2 cellular contexts compared by ENCODE assay signal in the genomic region with DNA sequence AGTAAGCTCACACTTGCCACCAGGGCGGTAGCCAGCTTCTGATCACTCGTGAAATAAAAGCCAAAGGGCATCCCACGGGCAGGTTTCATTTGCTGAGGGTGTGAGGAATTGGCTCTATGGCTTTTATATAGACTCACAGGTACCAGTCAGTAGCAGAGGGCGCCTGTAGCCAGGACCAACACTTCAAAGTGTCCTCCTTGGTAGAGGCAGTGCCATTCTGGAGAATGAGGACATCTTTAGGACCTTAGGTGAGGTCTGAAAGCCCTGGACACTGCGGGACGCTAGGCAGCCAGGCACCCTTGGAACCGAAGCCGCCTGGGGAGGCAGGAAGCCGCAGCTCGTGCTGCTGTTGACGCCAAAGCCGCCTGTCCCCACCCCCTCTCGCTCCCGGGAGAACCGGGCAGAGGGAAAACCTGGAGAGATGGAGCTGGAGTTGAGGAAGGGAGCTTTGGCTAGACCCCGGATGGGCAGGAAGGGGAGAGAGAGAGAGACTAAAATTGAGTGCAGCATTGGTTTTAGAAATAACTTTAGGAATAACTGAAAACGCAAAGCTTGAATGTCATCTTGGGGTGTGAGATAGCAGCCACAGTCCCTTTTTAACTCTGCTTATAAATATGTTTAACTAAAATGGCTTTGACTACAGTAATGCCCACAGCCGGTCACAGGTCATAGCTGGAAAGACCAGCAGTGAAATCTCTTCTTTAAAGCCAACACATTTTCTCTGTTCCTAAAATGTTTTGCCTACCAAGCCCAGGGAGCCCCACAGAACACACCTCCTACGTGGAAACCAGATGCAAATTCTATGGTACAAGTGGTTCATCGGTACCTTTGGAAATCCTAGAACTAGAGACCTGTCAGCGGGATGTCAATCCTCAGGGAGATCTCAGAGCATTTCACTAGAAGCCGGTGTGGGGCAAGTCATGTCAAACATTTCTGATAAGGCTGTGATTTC.
TF ChIP-seq lines count a peak whose summit lies in the region.

No MANE protein-coding gene starts in this region.

TF ChIP-seq in IMR-90, 13 proteins besides CTCF, POLR2A, EP300 and RAD21:
- TF ChIP-seq SMC3 (IDR thresholded peaks at IDR 0.05; ENCODE audit: low read depth, low read length) = peak; percentile 38; the same call in 1 of the 2 replicates
- TF ChIP-seq MAFK (IDR thresholded peaks at IDR 0.05; ENCODE audit: low read depth, low read length) = no peak
- TF ChIP-seq BHLHE40 (IDR thresholded peaks at IDR 0.05; ENCODE audit: low read depth, low read length) = peak; percentile 95
- peak; percentile 52; the same call in 1 of the 2 replicates for TF ChIP-seq MXI1 (IDR thresholded peaks at IDR 0.05; ENCODE audit: borderline replicate concordance, low read depth, low read length)
- no peak for TF ChIP-seq FOS (IDR thresholded peaks at IDR 0.05; ENCODE audit: low read depth, low read length)
- TF ChIP-seq RCOR1 (IDR thresholded peaks at IDR 0.05; ENCODE audit: insufficient replicate concordance, low read length) = no peak
- TF ChIP-seq MAZ (IDR thresholded peaks at IDR 0.05; ENCODE audit: borderline replicate concordance, low read depth, low read length) = peak; percentile 83
- no peak for TF ChIP-seq CEBPB (IDR thresholded peaks at IDR 0.05; ENCODE audit: low read depth, low read length)
- TF ChIP-seq, protein P1, sequence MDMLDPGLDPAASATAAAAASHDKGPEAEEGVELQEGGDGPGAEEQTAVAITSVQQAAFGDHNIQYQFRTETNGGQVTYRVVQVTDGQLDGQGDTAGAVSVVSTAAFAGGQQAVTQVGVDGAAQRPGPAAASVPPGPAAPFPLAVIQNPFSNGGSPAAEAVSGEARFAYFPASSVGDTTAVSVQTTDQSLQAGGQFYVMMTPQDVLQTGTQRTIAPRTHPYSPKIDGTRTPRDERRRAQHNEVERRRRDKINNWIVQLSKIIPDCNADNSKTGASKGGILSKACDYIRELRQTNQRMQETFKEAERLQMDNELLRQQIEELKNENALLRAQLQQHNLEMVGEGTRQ (IDR thresholded peaks at IDR 0.05; ENCODE audit: low read depth, low read length) = peak; percentile 35; the same call in 1 of the 2 replicates
- no peak for TF ChIP-seq NFE2L2 (IDR thresholded peaks at IDR 0.05; ENCODE audit: low read depth, low read length)
- TF ChIP-seq CHD1 (IDR thresholded peaks at IDR 0.05; ENCODE audit: low read depth, low read length) = no peak
- no peak for TF ChIP-seq RFX5 (IDR thresholded peaks at IDR 0.05; ENCODE audit: low read depth, low read length)
- TF ChIP-seq, protein P2, sequence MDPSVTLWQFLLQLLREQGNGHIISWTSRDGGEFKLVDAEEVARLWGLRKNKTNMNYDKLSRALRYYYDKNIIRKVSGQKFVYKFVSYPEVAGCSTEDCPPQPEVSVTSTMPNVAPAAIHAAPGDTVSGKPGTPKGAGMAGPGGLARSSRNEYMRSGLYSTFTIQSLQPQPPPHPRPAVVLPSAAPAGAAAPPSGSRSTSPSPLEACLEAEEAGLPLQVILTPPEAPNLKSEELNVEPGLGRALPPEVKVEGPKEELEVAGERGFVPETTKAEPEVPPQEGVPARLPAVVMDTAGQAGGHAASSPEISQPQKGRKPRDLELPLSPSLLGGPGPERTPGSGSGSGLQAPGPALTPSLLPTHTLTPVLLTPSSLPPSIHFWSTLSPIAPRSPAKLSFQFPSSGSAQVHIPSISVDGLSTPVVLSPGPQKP (IDR thresholded peaks at IDR 0.05; ENCODE audit: borderline replicate concordance, low read depth, low read length) = no peak

TF ChIP-seq in SK-N-SH, 30 proteins besides CTCF, POLR2A, EP300 and RAD21:
- TF ChIP-seq YY1 (IDR thresholded peaks at IDR 0.05; ENCODE audit: low read depth) (no peak), GATA2 (CRISPR knock-in tag; IDR thresholded peaks at IDR 0.05) (no peak), JUND (IDR thresholded peaks at IDR 0.05) (peak; percentile 44; the same call in 1 of the 2 replicates), SMC3 (IDR thresholded peaks at IDR 0.05; ENCODE audit: low read depth, low read length) (no peak), RXRA (IDR thresholded peaks at IDR 0.05; ENCODE audit: borderline replicate concordance, low read depth) (no peak), MEF2A (IDR thresholded peaks at IDR 0.05; ENCODE audit: borderline replicate concordance, low read depth) (no peak), RFX5 (IDR thresholded peaks at IDR 0.05; ENCODE audit: low read length) (no peak), NFIC (IDR thresholded peaks at IDR 0.05; ENCODE audit: borderline replicate concordance) (no peak; the same call in 1 of the 2 replicates), EZH2phosphoT487 (IDR thresholded peaks at IDR 0.05; ENCODE audit: borderline replicate concordance, low read depth) (no peak), ELF1 (IDR thresholded peaks at IDR 0.05) (no peak), CHD2 (IDR thresholded peaks at IDR 0.05; ENCODE audit: low read length, partially characterized antibody) (no peak), TAF1 (IDR thresholded peaks at IDR 0.05; ENCODE audit: borderline replicate concordance, low read depth, low read length) (no peak), GABPA (IDR thresholded peaks at IDR 0.05; ENCODE audit: low read depth) (no peak), SIN3A (IDR thresholded peaks at IDR 0.05; ENCODE audit: borderline replicate concordance, low read depth, low read length) (no peak), FOSL2 (IDR thresholded peaks at IDR 0.05; ENCODE audit: borderline replicate concordance, low read depth) (no peak), NRF1 (IDR thresholded peaks at IDR 0.05; ENCODE audit: low read depth, low read length) (no peak)
- TF ChIP-seq, protein P1 (IDR thresholded peaks at IDR 0.05; ENCODE audit: borderline replicate concordance, low read depth, low read length) = no peak
- TF ChIP-seq, protein P3, sequence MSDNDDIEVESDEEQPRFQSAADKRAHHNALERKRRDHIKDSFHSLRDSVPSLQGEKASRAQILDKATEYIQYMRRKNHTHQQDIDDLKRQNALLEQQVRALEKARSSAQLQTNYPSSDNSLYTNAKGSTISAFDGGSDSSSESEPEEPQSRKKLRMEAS (IDR thresholded peaks at IDR 0.05; ENCODE audit: low read depth) = peak; percentile 98
- TF ChIP-seq, protein P4, sequence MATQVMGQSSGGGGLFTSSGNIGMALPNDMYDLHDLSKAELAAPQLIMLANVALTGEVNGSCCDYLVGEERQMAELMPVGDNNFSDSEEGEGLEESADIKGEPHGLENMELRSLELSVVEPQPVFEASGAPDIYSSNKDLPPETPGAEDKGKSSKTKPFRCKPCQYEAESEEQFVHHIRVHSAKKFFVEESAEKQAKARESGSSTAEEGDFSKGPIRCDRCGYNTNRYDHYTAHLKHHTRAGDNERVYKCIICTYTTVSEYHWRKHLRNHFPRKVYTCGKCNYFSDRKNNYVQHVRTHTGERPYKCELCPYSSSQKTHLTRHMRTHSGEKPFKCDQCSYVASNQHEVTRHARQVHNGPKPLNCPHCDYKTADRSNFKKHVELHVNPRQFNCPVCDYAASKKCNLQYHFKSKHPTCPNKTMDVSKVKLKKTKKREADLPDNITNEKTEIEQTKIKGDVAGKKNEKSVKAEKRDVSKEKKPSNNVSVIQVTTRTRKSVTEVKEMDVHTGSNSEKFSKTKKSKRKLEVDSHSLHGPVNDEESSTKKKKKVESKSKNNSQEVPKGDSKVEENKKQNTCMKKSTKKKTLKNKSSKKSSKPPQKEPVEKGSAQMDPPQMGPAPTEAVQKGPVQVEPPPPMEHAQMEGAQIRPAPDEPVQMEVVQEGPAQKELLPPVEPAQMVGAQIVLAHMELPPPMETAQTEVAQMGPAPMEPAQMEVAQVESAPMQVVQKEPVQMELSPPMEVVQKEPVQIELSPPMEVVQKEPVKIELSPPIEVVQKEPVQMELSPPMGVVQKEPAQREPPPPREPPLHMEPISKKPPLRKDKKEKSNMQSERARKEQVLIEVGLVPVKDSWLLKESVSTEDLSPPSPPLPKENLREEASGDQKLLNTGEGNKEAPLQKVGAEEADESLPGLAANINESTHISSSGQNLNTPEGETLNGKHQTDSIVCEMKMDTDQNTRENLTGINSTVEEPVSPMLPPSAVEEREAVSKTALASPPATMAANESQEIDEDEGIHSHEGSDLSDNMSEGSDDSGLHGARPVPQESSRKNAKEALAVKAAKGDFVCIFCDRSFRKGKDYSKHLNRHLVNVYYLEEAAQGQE (IDR thresholded peaks at IDR 0.05; ENCODE audit: low read depth, low read length) = no peak
- TF ChIP-seq, protein P5, sequence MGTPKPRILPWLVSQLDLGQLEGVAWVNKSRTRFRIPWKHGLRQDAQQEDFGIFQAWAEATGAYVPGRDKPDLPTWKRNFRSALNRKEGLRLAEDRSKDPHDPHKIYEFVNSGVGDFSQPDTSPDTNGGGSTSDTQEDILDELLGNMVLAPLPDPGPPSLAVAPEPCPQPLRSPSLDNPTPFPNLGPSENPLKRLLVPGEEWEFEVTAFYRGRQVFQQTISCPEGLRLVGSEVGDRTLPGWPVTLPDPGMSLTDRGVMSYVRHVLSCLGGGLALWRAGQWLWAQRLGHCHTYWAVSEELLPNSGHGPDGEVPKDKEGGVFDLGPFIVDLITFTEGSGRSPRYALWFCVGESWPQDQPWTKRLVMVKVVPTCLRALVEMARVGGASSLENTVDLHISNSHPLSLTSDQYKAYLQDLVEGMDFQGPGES (IDR thresholded peaks at IDR 0.05; ENCODE audit: low read depth, low read length) = no peak
- TF ChIP-seq, protein P6, sequence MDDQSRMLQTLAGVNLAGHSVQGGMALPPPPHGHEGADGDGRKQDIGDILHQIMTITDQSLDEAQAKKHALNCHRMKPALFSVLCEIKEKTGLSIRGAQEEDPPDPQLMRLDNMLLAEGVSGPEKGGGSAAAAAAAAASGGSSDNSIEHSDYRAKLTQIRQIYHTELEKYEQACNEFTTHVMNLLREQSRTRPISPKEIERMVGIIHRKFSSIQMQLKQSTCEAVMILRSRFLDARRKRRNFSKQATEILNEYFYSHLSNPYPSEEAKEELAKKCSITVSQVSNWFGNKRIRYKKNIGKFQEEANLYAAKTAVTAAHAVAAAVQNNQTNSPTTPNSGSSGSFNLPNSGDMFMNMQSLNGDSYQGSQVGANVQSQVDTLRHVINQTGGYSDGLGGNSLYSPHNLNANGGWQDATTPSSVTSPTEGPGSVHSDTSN (IDR thresholded peaks at IDR 0.05) = 0 out of 2 replicates have a peak, but pooled peaks have one; percentile 17
